16 cellular contexts compared by ENCODE assay signal in the genomic region with DNA sequence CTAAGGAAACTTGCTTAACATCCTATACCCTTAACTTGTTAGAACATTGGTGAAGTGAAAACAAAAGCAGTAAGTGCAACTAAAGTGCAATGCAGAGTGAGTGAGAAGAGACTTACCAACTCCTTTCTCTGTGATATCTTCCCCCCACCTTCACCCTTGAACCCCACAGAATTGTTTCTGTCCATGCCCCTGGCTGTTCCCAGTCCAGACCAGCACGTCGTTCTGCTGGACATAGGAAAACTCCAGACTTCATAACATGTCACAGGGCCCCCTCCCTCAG.
DNase-seq lines count a peak whose midpoint lies in the region; ATAC-seq and FAIRE-seq lines count a peak whose summit lies in the region.
"Had no signal": no experiment of that assay in that cellular context is flagged by ENCODE, and none has a peak within 500 bp of the region (broad histone marks: within the 10 kb centered on the region; RNA-seq: fewer than 3 reads in every experiment).

No MANE protein-coding gene starts in this region.

- peak overlapping the region; percentile 86 for H3K4me3 Mint-ChIP-seq in activated T-cell treated with anti-CD3 and anti-CD28 coated beads, Interleukin-2, amount 50 U/mL, for 24 hours
- peak overlapping the region; percentile 86 for H3K4me3 Mint-ChIP-seq in activated CD8-positive, alpha-beta T cell treated with anti-CD3 and anti-CD28 coated beads, Interleukin-2, amount 10 ng/mL, durations not matched to agents 7 days and 5 days
- H3K4me3 Mint-ChIP-seq: H9 had no signal

- no peaks in the 10 kb centered on the region for H3K27me3 Mint-ChIP-seq in activated T-cell treated with anti-CD3 and anti-CD28 coated beads, Interleukin-2, amount 50 U/mL, for 24 hours
- H3K27me3 Mint-ChIP-seq in activated CD8-positive, alpha-beta T cell treated with anti-CD3 and anti-CD28 coated beads, Interleukin-2, amount 10 ng/mL, durations not matched to agents 7 days and 5 days (ENCODE audit: low read depth): no peaks in the 10 kb centered on the region

- no peaks in the 10 kb centered on the region for H3K9me3 ChIP-seq in small intestine (ENCODE audit: control insufficient read depth, low read depth)

- H3K4me3 ChIP-seq in small intestine (ENCODE audit: low read depth in 1 of 2, low read length in 2 of 2): peak overlapping the region in 1 of 2 donors; percentile 4

- DNase-seq in activated T-cell treated with anti-CD3 and anti-CD28 coated beads, Interleukin-2, amount 50 U/mL, for 24 hours: no peak
- DNase-seq in activated T-cell treated with anti-CD3 and anti-CD28 coated beads, Interleukin-2, amount 50 U/mL, for 48 hours: no peak
- DNase-seq in activated CD8-positive, alpha-beta T cell treated with anti-CD3 and anti-CD28 coated beads, Interleukin-2, amount 10 ng/mL, durations not matched to agents 7 days and 5 days: no peak
- no peak for DNase-seq in small intestine
- DNase-seq in NK-92 treated with Interleukin-12 subunit alpha and Interleukin-12 subunit beta, amount 100 ng/mL, for 24 hours (lab: John Stamatoyannopoulos, UW): no peak
- no peak for DNase-seq in foreskin melanocyte
- DNase-seq in stimulated activated CD4-positive, alpha-beta T cell treated with anti-CD3 and anti-CD28 coated beads, Interleukin-4, amount 100 ng/mL, for 4 hours: no peak
- DNase-seq: activated effector memory CD4-positive, alpha-beta T cell treated with anti-CD3 and anti-CD28 coated beads, Interleukin-2, amount 50 U/mL, for 16 hours; central memory CD4-positive, alpha-beta T cell; H9; NCI-H1417; NCI-H526; WERI-Rb-1 had no signal

- no peak for FAIRE-seq in small intestine (lab: Jason Lieb, UNC)

- POLR2A ChIA-PET in activated CD8-positive, alpha-beta T cell treated with anti-CD3 and anti-CD28 coated beads, Interleukin-2, amount 10 ng/mL, durations not matched to agents 7 days and 5 days (lab: Charles Lee): interaction anchor here (1.1 to 28.1 kb wide), 5 partner anchors 17 to 519 kb away, joined by 3 to 904 read pairs (median 381); no protein-coding TSS in a partner anchor

- CTCF ChIA-PET in activated CD8-positive, alpha-beta T cell treated with anti-CD3 and anti-CD28 coated beads, Interleukin-2, amount 10 ng/mL, durations not matched to agents 7 days and 5 days (lab: Charles Lee): interaction anchor here (1.2 to 4.4 kb wide), 3 partner anchors 12 to 73 kb away, joined by 3 to 20 read pairs (median 4); no protein-coding TSS in a partner anchor

- peak overlapping the region; percentile 33 to 35 for H3K27ac ChIP-seq in small intestine (ENCODE audit: low read depth in 1 of 2, low read length in 1 of 2)
- H3K27ac ChIP-seq: epithelial cell of prostate, WERI-Rb-1 had no signal

- H3K36me3 Mint-ChIP-seq in activated T-cell treated with anti-CD3 and anti-CD28 coated beads, Interleukin-2, amount 50 U/mL, for 24 hours (ENCODE audit: low read depth): peaks cover 100% of the 10 kb centered on the region
- peaks cover 98% of the 10 kb centered on the region for H3K36me3 Mint-ChIP-seq in activated CD8-positive, alpha-beta T cell treated with anti-CD3 and anti-CD28 coated beads, Interleukin-2, amount 10 ng/mL, durations not matched to agents 7 days and 5 days (ENCODE audit: low read depth)

- no peaks in the 10 kb centered on the region for H3K36me3 ChIP-seq in small intestine (ENCODE audit: control insufficient read depth in 2 of 2, insufficient read depth in 2 of 2, low read length in 2 of 2)
- H3K36me3 ChIP-seq: WERI-Rb-1 had no signal

- H3K27ac Mint-ChIP-seq in activated T-cell treated with anti-CD3 and anti-CD28 coated beads, Interleukin-2, amount 50 U/mL, for 24 hours: peak overlapping the region; percentile 99
- peak overlapping the region; percentile 93 for H3K27ac Mint-ChIP-seq in activated CD8-positive, alpha-beta T cell treated with anti-CD3 and anti-CD28 coated beads, Interleukin-2, amount 10 ng/mL, durations not matched to agents 7 days and 5 days
- H3K27ac Mint-ChIP-seq: H9 had no signal

- peak; percentile 16 for ATAC-seq in GM21825 (IDR thresholded peaks at IDR 0.05; ENCODE audit: unreplicated experiment)
- no peak for ATAC-seq in activated CD8-positive, alpha-beta T cell treated with anti-CD3 and anti-CD28 coated beads, Interleukin-2, amount 10 ng/mL, durations not matched to agents 7 days and 5 days
- ATAC-seq: left lobe of liver had no signal

- H3K9me3 Mint-ChIP-seq in activated T-cell treated with anti-CD3 and anti-CD28 coated beads, Interleukin-2, amount 50 U/mL, for 24 hours: no peaks in the 10 kb centered on the region
- H3K9me3 Mint-ChIP-seq in activated CD8-positive, alpha-beta T cell treated with anti-CD3 and anti-CD28 coated beads, Interleukin-2, amount 10 ng/mL, durations not matched to agents 7 days and 5 days (ENCODE audit: insufficient read depth): no peaks in the 10 kb centered on the region
- H3K9me3 Mint-ChIP-seq: H9 had no signal

- no peaks in the 10 kb centered on the region for H3K27me3 ChIP-seq in small intestine (ENCODE audit: control insufficient read depth in 2 of 2, insufficient read depth in 2 of 2, low read length in 2 of 2)

- WGBS in small intestine, 3 donors: 79 to 93% (median 91%) methylated on average over 2 of the region's 2 CpGs

- peaks cover 52% of the 10 kb centered on the region for H3K4me1 Mint-ChIP-seq in activated T-cell treated with anti-CD3 and anti-CD28 coated beads, Interleukin-2, amount 50 U/mL, for 24 hours (ENCODE audit: low read depth)
- peaks cover 21% of the 10 kb centered on the region for H3K4me1 Mint-ChIP-seq in activated CD8-positive, alpha-beta T cell treated with anti-CD3 and anti-CD28 coated beads, Interleukin-2, amount 10 ng/mL, durations not matched to agents 7 days and 5 days (ENCODE audit: low read depth)

- H3K4me1 ChIP-seq in small intestine (ENCODE audit: control insufficient read depth in 2 of 2, insufficient read depth in 1 of 2, low read depth in 1 of 2, low read length in 1 of 2): peaks cover 0 to 3% of the 10 kb centered on the region in 2 donors
